ENCODE assay signal across 1 cellular context in the genomic region with DNA sequence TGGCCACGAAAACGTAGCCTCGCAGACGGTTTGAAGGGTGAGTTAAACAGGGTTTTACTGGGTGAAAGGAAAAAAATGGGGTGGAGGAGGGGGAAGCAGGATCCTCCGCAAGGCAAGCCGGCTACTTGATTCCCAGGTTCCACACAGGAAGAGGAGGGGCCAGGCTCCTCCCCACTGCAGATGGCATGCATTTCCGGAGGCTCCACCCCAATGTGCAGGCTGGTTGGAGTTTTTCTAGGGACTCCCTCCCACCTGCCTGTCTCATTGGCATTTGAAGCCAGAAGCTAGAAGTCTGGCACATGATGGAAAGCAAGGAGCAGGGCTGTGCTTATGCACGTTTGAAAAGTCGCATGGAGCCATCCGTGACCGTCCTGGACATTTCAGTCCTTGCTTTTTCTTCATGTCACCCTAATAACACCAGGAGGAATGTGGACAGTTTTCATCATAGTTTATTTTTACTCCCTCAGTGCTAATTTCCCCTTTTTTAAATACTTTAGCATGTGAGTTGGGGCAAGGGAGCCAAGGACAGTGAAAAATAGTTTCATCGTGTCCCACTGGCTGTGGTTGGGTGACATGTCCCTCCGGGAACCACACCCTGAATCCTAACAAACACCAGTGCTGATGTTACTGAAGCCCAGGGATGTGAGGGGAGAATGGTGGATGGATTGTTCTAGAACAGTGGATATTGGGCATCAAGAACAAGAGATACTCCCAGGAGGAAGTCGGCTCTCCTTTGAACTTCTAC.
TF ChIP-seq lines count a peak whose summit lies in the region.

No MANE protein-coding gene starts in this region.

TF ChIP-seq in HCT116, 20 proteins besides CTCF, POLR2A, EP300 and RAD21 (continued from another document):
- no peak for TF ChIP-seq REST (IDR thresholded peaks at IDR 0.05; ENCODE audit: low read depth)
TF ChIP-seq in HCT116: peak in this region for 0.
